8 cellular contexts compared by ENCODE assay signal in the genomic region with DNA sequence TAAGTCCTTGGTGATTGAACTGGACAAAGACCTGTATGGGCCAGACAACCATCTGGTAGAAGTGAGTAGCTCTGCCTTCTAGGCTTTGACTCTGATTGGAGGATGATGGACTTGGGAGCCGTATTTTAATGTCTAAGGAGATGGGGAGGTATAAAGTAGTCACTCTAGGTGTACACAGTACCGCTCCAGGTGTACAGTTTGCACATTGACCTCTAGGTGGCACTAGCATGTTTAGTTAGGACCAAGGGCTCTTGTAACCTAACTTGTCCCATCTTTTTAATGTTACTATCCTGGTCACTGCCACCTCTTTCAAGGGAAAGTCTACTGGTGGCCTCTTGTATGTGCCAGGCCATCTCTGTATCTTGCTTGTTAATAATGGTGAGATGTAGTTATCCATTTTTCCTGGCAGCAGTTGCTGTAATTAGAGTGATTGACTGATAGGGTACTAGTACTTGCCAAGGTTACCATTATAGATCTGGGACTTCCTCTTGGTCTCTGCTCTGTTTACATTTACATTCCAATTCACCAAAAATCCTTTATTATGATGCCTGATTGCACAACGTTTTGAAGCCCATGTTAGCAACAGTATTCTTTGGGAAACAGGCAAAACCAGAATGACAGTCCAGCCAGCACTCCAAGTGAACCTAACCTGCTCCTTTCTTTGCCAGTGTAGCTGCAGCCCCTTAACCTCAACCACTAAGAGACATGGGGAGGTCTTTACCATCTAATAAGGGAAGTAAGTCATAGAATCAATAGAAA. TPM values are rescaled to one million over a fixed set of nuclear protein-coding genes. Genes with fewer than 3 reads are reported as not detected.
DNase-seq lines count a peak whose midpoint lies in the region; ATAC-seq, FAIRE-seq and TF ChIP-seq lines count a peak whose summit lies in the region.

No MANE protein-coding gene starts in this region.

- H3K79me1 ChIP-seq in IMR-90 (ENCODE audit: low read depth in 1 of 2, low read length in 2 of 2) = peaks cover 16 to 45% of the 10 kb centered on the region in 2 experiments

- H4K8ac ChIP-seq in IMR-90 (ENCODE audit: low read depth in 2 of 2, low read length in 2 of 2) = peak overlapping the region in 1 of 2 experiments; percentile 54; a peak in 1 of 4 replicates

- no peaks in the 10 kb centered on the region for H3K9me1 ChIP-seq in IMR-90 (ENCODE audit: insufficient read depth, low read length)

- no peak overlapping the region for H2BK5ac ChIP-seq in IMR-90 (ENCODE audit: low read depth, low read length, poor library complexity, severe bottlenecking)

- H2BK15ac ChIP-seq in IMR-90 (ENCODE audit: low read depth, low read length) = no peak overlapping the region

- H3K4me1 ChIP-seq in DOHH2 (ENCODE audit: control insufficient read depth, low read length) (peaks cover 20% of the 10 kb centered on the region), IMR-90 (ENCODE audit: control insufficient read depth, insufficient read depth, low read length) (peaks cover 7% of the 10 kb centered on the region), Panc1 (ENCODE audit: control insufficient read depth, insufficient read depth, low read length) (peaks cover 6% of the 10 kb centered on the region; the same call in 1 of the 2 replicates), heart left ventricle (peaks cover 0 to 26% (median 12%) of the 10 kb centered on the region in 12 donors)

- no peaks in the 10 kb centered on the region for H3K9me3 ChIP-seq in DOHH2 (ENCODE audit: control insufficient read depth, insufficient read depth, low read length)
- no peaks in the 10 kb centered on the region for H3K9me3 ChIP-seq in IMR-90 (ENCODE audit: control insufficient read depth, insufficient read depth, low read length)
- no peaks in the 10 kb centered on the region for H3K9me3 ChIP-seq in Panc1 (ENCODE audit: control insufficient read depth, insufficient read depth, low read depth, low read length)
- no peaks in the 10 kb centered on the region for H3K9me3 ChIP-seq in heart left ventricle

- H3K56ac ChIP-seq in IMR-90 (ENCODE audit: extremely low read depth, insufficient read depth, low read length) = no peak overlapping the region

- peak; percentile 95 for TF ChIP-seq CTCF in DOHH2 (IDR thresholded peaks at IDR 0.05; ENCODE audit: low read depth, low read length, poor library complexity, severe bottlenecking)
- peak; percentile 61 for TF ChIP-seq CTCF in IMR-90 (conservative IDR thresholded peaks at IDR 0.05; ENCODE audit: low read depth, low read length)
- TF ChIP-seq CTCF in Panc1 (IDR thresholded peaks at IDR 0.05) = peak; percentile 89
- peak; percentile 62 to 83 (median 80) for TF ChIP-seq CTCF in heart left ventricle (IDR thresholded peaks at IDR 0.05)

- H3K9ac ChIP-seq in IMR-90 (ENCODE audit: low read depth, low read length) = no peak overlapping the region; the same call in 1 of the 2 replicates

- intact Hi-C loops in IMR-90 (cut with micrococcal nuclease) (loop anchor here (5.0 kb wide), 1 partner anchor 79 kb away; the partner anchor contains the start of gene CERS5), Panc1 (cut with micrococcal nuclease; ENCODE audit: unreplicated experiment) (loop anchor here (10.0 kb wide), 1 partner anchor 226 kb away; no protein-coding TSS in a partner anchor), heart left ventricle (cut with DNase I) (loop anchor here in 5 of 10 donors (2.0 to 10.0 kb wide), 3 partner anchors 86 to 226 kb away; no protein-coding TSS in a partner anchor)

- no peak overlapping the region for H4K91ac ChIP-seq in IMR-90 (ENCODE audit: insufficient read depth, low read depth, low read length)

- H3K27ac ChIP-seq in DOHH2 (ENCODE audit: low read depth, low read length) (no peak overlapping the region), IMR-90 (ENCODE audit: insufficient read depth, low read length) (no peak overlapping the region), Panc1 (ENCODE audit: low read length) (no peak overlapping the region), heart left ventricle (no peak overlapping the region)

- CTCF ChIA-PET in IMR-90 (lab: Yijun Ruan, JAX) (interaction anchor here (0.5 to 1.3 kb wide), 5 partner anchors 8 to 480 kb away, joined by 3 to 5 read pairs (median 3); partner anchors contain the start of genes COX14 and GPD1), Panc1 (lab: Charles Lee) (interaction anchor here (1.1 kb wide), 1 partner anchor 23 kb away, joined by 3 read pairs; the partner anchor contains the start of gene COX14)

- H3K27me3 ChIP-seq in DOHH2 (ENCODE audit: control insufficient read depth, low read length) = no peaks in the 10 kb centered on the region
- no peaks in the 10 kb centered on the region for H3K27me3 ChIP-seq in IMR-90 (ENCODE audit: control insufficient read depth, insufficient read depth, low read length)
- no peaks in the 10 kb centered on the region for H3K27me3 ChIP-seq in Panc1 (ENCODE audit: control insufficient read depth, insufficient read depth, low read length)
- H3K27me3 ChIP-seq in heart left ventricle = no peaks in the 10 kb centered on the region

- ATAC-seq in IMR-90 (ENCODE audit: low read depth) (no peak), Panc1 (peak; percentile 49; the same call in 1 of the 2 replicates), heart left ventricle (peak in 1 of 4 donors; percentile 19)

- H2BK20ac ChIP-seq in IMR-90 (ENCODE audit: low read depth, low read length) = peak overlapping the region; percentile 30; the same call in 1 of the 2 replicates

- no peak overlapping the region for H3K18ac ChIP-seq in IMR-90 (ENCODE audit: low read depth, low read length)

- peaks cover 24% of the 10 kb centered on the region for H3K79me2 ChIP-seq in DOHH2 (ENCODE audit: control insufficient read depth, low read length)

- H3K23ac ChIP-seq in IMR-90 (ENCODE audit: low read depth, low read length) = no peak overlapping the region

- DNase-seq in IMR-90 (peak; percentile 46), Panc1 (ENCODE audit: low read depth, low spot score) (no peak), heart left ventricle (no peak), middle frontal gyrus (ENCODE audit: extremely low spot score, low spot score) (no peak), GM12892 (ENCODE audit: insufficient read length) (no peak)
- DNase-seq in activated naive CD4-positive, alpha-beta T cell treated with anti-CD3 and anti-CD28 coated beads, Interleukin-2, amount 50 U/mL, for 16 hours = peak; percentile 51
- DNase-seq in stimulated activated CD4-positive, alpha-beta T cell treated with anti-CD3 and anti-CD28 coated beads, Interleukin-12 subunit alpha, Interleukin-12 subunit beta, amount 100 ng/mL, for 4 hours = peak; percentile 27

- H3K4me2 ChIP-seq in DOHH2 (ENCODE audit: low read length) (no peak overlapping the region), IMR-90 (ENCODE audit: low read depth, low read length) (no peak overlapping the region)

- TF ChIP-seq POLR2A in IMR-90 (IDR thresholded peaks at IDR 0.05; ENCODE audit: low read depth, low read length) = no peak
- no peak for TF ChIP-seq POLR2A in heart left ventricle (IDR thresholded peaks at IDR 0.05)
- no peak for TF ChIP-seq POLR2A in GM12892 (IDR thresholded peaks at IDR 0.05; ENCODE audit: low read depth, low read length)

- H3K36me3 ChIP-seq in DOHH2 (ENCODE audit: control insufficient read depth, low read length) (peaks cover 71% of the 10 kb centered on the region), IMR-90 (ENCODE audit: control insufficient read depth, insufficient read depth, low read length) (peaks cover 42% of the 10 kb centered on the region), Panc1 (ENCODE audit: control insufficient read depth, insufficient read depth, low read length) (peaks cover 18% of the 10 kb centered on the region), heart left ventricle (peaks cover 9 to 74% (median 72%) of the 10 kb centered on the region in 9 donors)

- POLR2A ChIA-PET in IMR-90 (lab: Charles Lee; ENCODE audit: unreplicated experiment) (no interaction called here), Panc1 (lab: Charles Lee) (interaction anchor here (0.7 kb wide), 1 partner anchor 13 kb away, joined by 3 read pairs; no protein-coding TSS in a partner anchor)

- TF ChIP-seq RAD21 in IMR-90 (IDR thresholded peaks at IDR 0.05; ENCODE audit: low read length) = peak; percentile 39

- H2AK5ac ChIP-seq in IMR-90 (ENCODE audit: low read depth, low read length) = no peak overlapping the region

- FAIRE-seq in GM12892 (lab: Jason Lieb, UNC) = no peak

- H4K20me1 ChIP-seq in DOHH2 (ENCODE audit: control insufficient read depth, insufficient read depth, low read depth, low read length) (no peaks in the 10 kb centered on the region), IMR-90 (ENCODE audit: insufficient read depth, low read length) (peaks cover 25% of the 10 kb centered on the region)

- dilution Hi-C loops in IMR-90 (cut with HindIII; ENCODE audit: low sequenced_read_pairs, unreplicated experiment) = no loop called here

- H2BK120ac ChIP-seq in IMR-90 (ENCODE audit: low read depth, low read length) = peak overlapping the region; percentile 59; the same call in 1 of the 2 replicates

- BruUV-seq in IMR-90 (replicated peaks; lab: Mats Ljungman, UMichigan) = TSS peak; percentile 16
- BruUV-seq in Panc1 (replicated peaks; lab: Mats Ljungman, UMichigan) = no TSS peak

- in situ Hi-C loops in IMR-90 (cut with MboI; ENCODE audit: low sequenced_read_pairs) (no loop called here), Panc1 (cut with HindIII; ENCODE audit: low pct_unique_long_range_greater_than_20kb, low sequenced_read_pairs) (no loop called here)

- H3K4me3 ChIP-seq in DOHH2 (ENCODE audit: low read length) = no peak overlapping the region
- no peak overlapping the region for H3K4me3 ChIP-seq in IMR-90 (ENCODE audit: insufficient read depth, low read depth, low read length)
- no peak overlapping the region for H3K4me3 ChIP-seq in Panc1 (ENCODE audit: low read depth in 2 of 2, low read length in 2 of 2)
- H3K4me3 ChIP-seq in heart left ventricle = no peak overlapping the region

- no peaks in the 10 kb centered on the region for H3K9me2 ChIP-seq in DOHH2 (replicated peaks; ENCODE audit: control insufficient read depth, low read length)

- H2AK9ac ChIP-seq in IMR-90 (replicated peaks; ENCODE audit: low read depth, low read length, poor library complexity) = peak overlapping the region; percentile 13

- H3K4ac ChIP-seq in IMR-90 (ENCODE audit: low read depth, low read length) = peak overlapping the region; percentile 39; the same call in 1 of the 2 replicates

- WGBS in IMR-90 (ENCODE audit: extremely low coverage in 2 of 2, insufficient read length in 1 of 2), 2 experiments = 43% methylated on average over 1 of the region's 3 CpGs; no CpG with 5 or more reads in 1 of the 2 experiments
- 21 to 44% (median 30%) methylated on average over 3 of the region's 3 CpGs for WGBS in heart left ventricle, 4 donors

- no peak overlapping the region for H2AFZ ChIP-seq in IMR-90 (replicated peaks; ENCODE audit: low read length, poor library complexity)

- no peak overlapping the region; the same call in 1 of the 2 replicates for H3K14ac ChIP-seq in IMR-90 (replicated peaks; ENCODE audit: low read depth, low read length)

- no peak overlapping the region for H4K5ac ChIP-seq in IMR-90 (ENCODE audit: low read depth, low read length)

- H3F3A ChIP-seq in DOHH2 (ENCODE audit: control insufficient read depth, insufficient read depth) = peaks cover 16% of the 10 kb centered on the region

RNA-seq across cellular contexts. Expression of gene SMARCD1, which starts 3.6 kb away (rescaled TPM):
- total RNA-seq in IMR-90 (2012; rRNA removed) (28.1 TPM in 2 replicates), Panc1 (2021; ENCODE audit: unreplicated experiment) (84.9 TPM), heart left ventricle (10 to 100 TPM; 13.6 to 35.7 (median 22.0) TPM)
- polyA plus RNA-seq in IMR-90 (2012; rRNA removed) (43.9 and 47.9 TPM in 2 replicates), heart left ventricle (10 to 100 TPM in 1 of 2 donors, 1 to 10 TPM in 1; 8.5 to 19.3 TPM)
- polyA plus RNA-seq in IMR-90 (2012; cell fraction: cytosol; rRNA removed) = 22.9 and 29.5 TPM in 2 replicates
- polyA plus RNA-seq in IMR-90 (2012; cell fraction: nucleus; rRNA removed; ENCODE audit: low replicate concordance) = 101 and 130 TPM in 2 replicates
- polyA plus RNA-seq in Panc1 (2012; ENCODE audit: insufficient read length) = 87.5 TPM
- 43.4 TPM for polyA plus RNA-seq in GM12892 (2012; ENCODE audit: missing spikeins)

RNA-seq across cellular contexts. Expression of gene GPD1, which starts 15.1 kb away (rescaled TPM):
- total RNA-seq in IMR-90 (2012; rRNA removed) (0.18 TPM in 1 of 2 replicates, not detected in the other), Panc1 (2021; ENCODE audit: unreplicated experiment) (0.28 TPM), heart left ventricle (10 to 100 TPM in 4 of 9 donors, 1 to 10 TPM in 5; 7.4 to 75.8 (median 9.7) TPM)
- polyA plus RNA-seq in IMR-90 (2012; rRNA removed) (0.05 and 0.06 TPM in 2 replicates), heart left ventricle (10 to 100 TPM in 1 of 2 donors, 1 to 10 TPM in 1; 10.0 to 18.1 TPM)
- polyA plus RNA-seq in IMR-90 (2012; cell fraction: cytosol; rRNA removed) = 0.01 and 0.04 TPM in 2 replicates
- polyA plus RNA-seq in IMR-90 (2012; cell fraction: nucleus; rRNA removed; ENCODE audit: low replicate concordance) = 0.25 and 0.38 TPM in 2 replicates
- polyA plus RNA-seq in Panc1 (2012; ENCODE audit: insufficient read length) = not detected
- polyA plus RNA-seq in GM12892 (2012; ENCODE audit: missing spikeins) = 1.1 TPM

RNA-seq across cellular contexts. Expression of gene COX14, which starts 23.3 kb away (rescaled TPM):
- 30.0 and 30.8 TPM in 2 replicates for total RNA-seq in IMR-90 (2012; rRNA removed)
- polyA plus RNA-seq in IMR-90 (2012; rRNA removed) = 81.8 and 98.5 TPM in 2 replicates
- 93.2 and 122 TPM in 2 replicates for polyA plus RNA-seq in IMR-90 (2012; cell fraction: cytosol; rRNA removed)
- polyA plus RNA-seq in IMR-90 (2012; cell fraction: nucleus; rRNA removed; ENCODE audit: low replicate concordance) = 21.8 and 36.1 TPM in 2 replicates
- total RNA-seq in Panc1 (2021; ENCODE audit: unreplicated experiment) = 74.5 TPM
- 81.3 TPM for polyA plus RNA-seq in Panc1 (2012; ENCODE audit: insufficient read length)
- total RNA-seq in heart left ventricle = 100 to 1,000 TPM; 134 to 217 (median 154) TPM
- 100 to 1,000 TPM; 172 to 178 TPM for polyA plus RNA-seq in heart left ventricle
- 83.6 TPM for polyA plus RNA-seq in GM12892 (2012; ENCODE audit: missing spikeins)

RNA-seq across cellular contexts. Expression of gene ASIC1, which starts 31.4 kb away (rescaled TPM):
- total RNA-seq in IMR-90 (2012; rRNA removed) = 1.4 and 1.6 TPM in 2 replicates
- polyA plus RNA-seq in IMR-90 (2012; rRNA removed) = 9.5 and 9.9 TPM in 2 replicates
- polyA plus RNA-seq in IMR-90 (2012; cell fraction: cytosol; rRNA removed) = 4.7 and 8.5 TPM in 2 replicates
- 25.9 and 31.9 TPM in 2 replicates for polyA plus RNA-seq in IMR-90 (2012; cell fraction: nucleus; rRNA removed; ENCODE audit: low replicate concordance)
- total RNA-seq in Panc1 (2021; ENCODE audit: unreplicated experiment) = 13.5 TPM
- polyA plus RNA-seq in Panc1 (2012; ENCODE audit: insufficient read length) = 14.4 TPM
- total RNA-seq in heart left ventricle = 1 to 10 TPM in 4 of 9 donors, under 1 TPM in 5; 0.31 to 1.8 (median 0.87) TPM
- under 1 TPM; 0.38 to 0.71 TPM for polyA plus RNA-seq in heart left ventricle
- polyA plus RNA-seq in GM12892 (2012; ENCODE audit: missing spikeins) = 0.51 TPM

Comparison
In these comparisons a context has a peak if more than half of its experiments do, and no peak if none do; other contexts are left out.
1. DNase-seq: peak in IMR-90 (single experiment), activated naive CD4-positive, alpha-beta T cell treated with anti-CD3 and anti-CD28 coated beads, Interleukin-2, amount 50 U/mL, for 16 hours (single experiment) and stimulated activated CD4-positive, alpha-beta T cell treated with anti-CD3 and anti-CD28 coated beads, Interleukin-12 subunit alpha, Interleukin-12 subunit beta, amount 100 ng/mL, for 4 hours (single experiment); none in Panc1 (single experiment), heart left ventricle (0 of 5), middle frontal gyrus (single experiment) and GM12892 (single experiment).
2. Peak in every context shown above with its lines, with median percentiles within 50 percentile points of each other: CTCF ChIP-seq.